Comparison of ENCODE assay signal across 8 cellular contexts in the genomic region with DNA sequence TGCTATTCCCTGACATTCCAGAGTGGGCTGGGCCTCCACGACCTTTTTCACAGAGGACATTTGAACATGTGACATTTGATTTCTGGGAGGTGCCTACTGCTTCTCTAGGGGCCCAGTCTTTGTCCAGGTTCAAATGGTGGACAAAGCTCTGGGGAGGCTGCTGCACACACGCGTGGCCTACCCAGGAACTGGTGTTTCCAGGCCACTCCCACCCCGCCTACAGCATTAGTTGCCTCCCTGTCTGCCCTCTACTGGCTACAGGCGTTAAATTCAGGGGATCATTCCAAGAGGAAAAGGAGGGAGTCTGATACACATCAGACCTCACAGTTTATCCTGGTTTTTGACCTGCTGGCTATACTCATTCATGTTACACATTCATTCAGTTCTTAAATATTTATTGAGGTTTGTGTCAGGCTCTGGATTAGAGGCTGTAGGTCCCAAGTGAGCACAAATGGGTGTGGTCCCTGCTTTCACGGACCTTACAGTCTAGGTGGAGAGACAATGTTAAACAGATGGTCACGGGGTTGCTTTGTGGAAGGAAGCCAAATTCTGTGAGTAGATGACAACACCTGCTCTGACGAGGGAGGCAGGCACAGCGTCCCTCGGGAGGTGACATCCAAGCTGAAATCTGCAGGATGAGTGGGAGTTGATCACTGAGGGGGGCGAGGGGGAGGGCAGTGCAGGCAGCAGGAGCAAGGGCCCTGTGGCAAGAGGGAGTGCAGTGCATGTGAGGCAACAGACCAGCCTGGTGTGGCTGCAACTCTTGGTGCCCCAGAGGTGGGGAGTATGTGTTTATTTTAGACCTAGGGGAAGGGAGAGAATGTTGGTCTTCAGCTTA. TPM values are rescaled to one million over a fixed set of nuclear protein-coding genes. Genes with fewer than 3 reads are reported as not detected.
DNase-seq lines count a peak whose midpoint lies in the region; ATAC-seq and TF ChIP-seq lines count a peak whose summit lies in the region.

No MANE protein-coding gene starts in this region.

- peaks cover 3% of the 10 kb centered on the region for H3K4me1 Mint-ChIP-seq in activated naive CD8-positive, alpha-beta T cell treated with anti-CD3 and anti-CD28 coated beads for 36 hours

- no peak overlapping the region for H3K4me3 Mint-ChIP-seq in activated naive CD8-positive, alpha-beta T cell treated with anti-CD3 and anti-CD28 coated beads for 36 hours

- H3K27me3 ChIP-seq in left ventricle myocardium inferior (ENCODE audit: low read depth) (no peaks in the 10 kb centered on the region), spleen (replicated peaks in 1 of 7) (peaks cover 0 to 12% (median 0%) of the 10 kb centered on the region in 7 donors)

- H3K36me3 ChIP-seq in left ventricle myocardium inferior (peaks cover 36% of the 10 kb centered on the region), spleen (no peaks in the 10 kb centered on the region)

- no peak overlapping the region for H3K27ac Mint-ChIP-seq in activated naive CD8-positive, alpha-beta T cell treated with anti-CD3 and anti-CD28 coated beads for 36 hours

- no peaks in the 10 kb centered on the region for H3K36me3 Mint-ChIP-seq in activated naive CD8-positive, alpha-beta T cell treated with anti-CD3 and anti-CD28 coated beads for 36 hours

- no peaks in the 10 kb centered on the region for H3K27me3 Mint-ChIP-seq in activated naive CD8-positive, alpha-beta T cell treated with anti-CD3 and anti-CD28 coated beads for 36 hours

- H3K4me1 ChIP-seq in left ventricle myocardium inferior (peaks cover 21% of the 10 kb centered on the region), spleen (peaks cover 0 to 6% (median 0%) of the 10 kb centered on the region in 6 donors)

- no peak overlapping the region for H3K4me3 ChIP-seq in left ventricle myocardium inferior
- no peak overlapping the region for H3K4me3 ChIP-seq in spleen

- H3K9me3 ChIP-seq in left ventricle myocardium inferior (replicated peaks) = no peaks in the 10 kb centered on the region
- no peaks in the 10 kb centered on the region for H3K9me3 ChIP-seq in spleen

- no peak for TF ChIP-seq POLR2A in spleen (IDR thresholded peaks at IDR 0.05)

- H3K9me3 Mint-ChIP-seq in activated naive CD8-positive, alpha-beta T cell treated with anti-CD3 and anti-CD28 coated beads for 36 hours = no peaks in the 10 kb centered on the region

- peak; percentile 70 for TF ChIP-seq CTCF in left ventricle myocardium inferior (IDR thresholded peaks at IDR 0.05; ENCODE audit: borderline replicate concordance)
- TF ChIP-seq CTCF in spleen (IDR thresholded peaks at IDR 0.05 in 8 of 11, conservative IDR thresholded peaks at IDR 0.05 in 3 of 11) = peak in 9 of 11 experiments; percentile 18 to 53 (median 40)

- DNase-seq in COLO668 (lab: John Stamatoyannopoulos, UW; ENCODE audit: unreplicated experiment) (peak; percentile 66), NOMO-1 treated with dmso at 0.1 percent for 144 hours (lab: John Stamatoyannopoulos, UW; ENCODE audit: unreplicated experiment) (peak; percentile 8), left ventricle myocardium inferior (peak; percentile 48), spleen (peak; percentile 64), NCI-H774 (lab: John Stamatoyannopoulos, UW) (no peak)
- peak; percentile 50 for DNase-seq in activated naive CD8-positive, alpha-beta T cell treated with anti-CD3 and anti-CD28 coated beads for 36 hours

- intact Hi-C loops in left ventricle myocardium inferior (cut with micrococcal nuclease) (no loop called here), spleen (cut with DNase I; ENCODE audit: low total_unique reads) (loop anchor here (10.0 kb wide), 1 partner anchor 58 kb away; no protein-coding TSS in a partner anchor)

- peak; percentile 66 for ATAC-seq in GM19328 (IDR thresholded peaks at IDR 0.05; ENCODE audit: unreplicated experiment)
- peak; percentile 78 for ATAC-seq in HG03520 (IDR thresholded peaks at IDR 0.05; ENCODE audit: unreplicated experiment)

- whole genome bisulfite sequencing in spleen, 5 donors = 41 to 63% (median 55%) methylated on average over 9 to 11 of the region's 11 CpGs

- H3K27ac ChIP-seq in left ventricle myocardium inferior (replicated peaks) (peak overlapping the region; percentile 9), spleen (no peak overlapping the region)

RNA-seq across cellular contexts. Expression of a gene that starts 11.8 kb away (rescaled TPM):
- total RNA-seq in activated naive CD8-positive, alpha-beta T cell treated with anti-CD3 and anti-CD28 coated beads for 36 hours = under 1 TPM; 0.19 to 0.34 TPM
- total RNA-seq in left ventricle myocardium inferior (22.8 TPM), spleen (1 to 10 TPM; 1.4 to 3.2 (median 2.1) TPM)
- under 1 TPM; 0.17 to 0.42 (median 0.21) TPM for polyA plus RNA-seq in spleen
